Comparison of ENCODE assay signal across 20 cellular contexts in genomic region chr1:156851779-156852413, GRCh38. TPM values are rescaled to one million over a fixed set of nuclear protein-coding genes. Genes with fewer than 3 reads are reported as not detected.
DNase-seq lines count a peak whose midpoint lies in the region; ATAC-seq, FAIRE-seq and TF ChIP-seq lines count a peak whose summit lies in the region.
"Had no signal": no experiment of that assay in that cellular context is flagged by ENCODE, and none has a peak within 500 bp of the region (broad histone marks: within the 10 kb centered on the region; RNA-seq: fewer than 3 reads in every experiment).

No MANE protein-coding gene starts in this region.

- no peak overlapping the region for H2AFZ ChIP-seq in H1 (ENCODE audit: low read length)
- H2AFZ ChIP-seq: GM23338 had no signal

- DNase-seq in H7 (peak; percentile 49), NCI-H2029 treated with DMSO at 0.1 percent for 48 hours (lab: John Stamatoyannopoulos, UW) (peak; percentile 62), H1 (ENCODE audit: low read depth in 1 of 2, low spot score in 2 of 2) (no peak), pancreas (peak; percentile 82 to 97 (median 90)), HPDE6-E6E7 (ENCODE audit: extremely low spot score) (no peak)
- DNase-seq in stimulated activated CD4-positive, alpha-beta T cell treated with anti-CD3 and anti-CD28 coated beads, Interleukin-4, amount 100 ng/mL, for 1 hour = no peak
- DNase-seq: activated CD4-positive, alpha-beta T cell treated with anti-CD3 and anti-CD28 coated beads for 4 hours; activated CD8-positive, alpha-beta memory T cell treated with anti-CD3 and anti-CD28 coated beads, Interleukin-2, amount 50 U/mL, for 4 hours; activated gamma-delta T cell treated with Interleukin-2 at 50 U/mL for 16 hours; AML-193; Calu3; effector memory CD8-positive, alpha-beta T cell; stimulated activated CD4-positive, alpha-beta T cell treated with anti-CD3 and anti-CD28 coated beads, Interleukin-2, amount 100 ng/mL, for 24 hours had no signal

- intact Hi-C loops in pancreas (cut with DNase I) = no loop called here

- H3K9me3 ChIP-seq in H1 (ENCODE audit: insufficient read depth in 2 of 2, low read depth in 1 of 2, low read length in 1 of 2) (no peaks in the 10 kb centered on the region), pancreas (no peaks in the 10 kb centered on the region)

- H3K14ac ChIP-seq in H1 (ENCODE audit: insufficient read length) = no peak overlapping the region

- H3K23me2 ChIP-seq in H1 (ENCODE audit: low read depth, low read length) = peaks cover 6% of the 10 kb centered on the region

- H2BK5ac ChIP-seq in H1 (ENCODE audit: low read depth, low read length) = no peak overlapping the region

- H3K79me2 ChIP-seq in H1 (ENCODE audit: control insufficient read depth in 1 of 2, insufficient read depth in 2 of 2, low read length in 2 of 2) = no peaks in the 10 kb centered on the region

- H3K36me3 ChIP-seq in H7 (replicated peaks; ENCODE audit: control insufficient read depth, insufficient read depth, low read length) (no peaks in the 10 kb centered on the region), H1 (ENCODE audit: control insufficient read depth in 2 of 4, insufficient read depth in 4 of 4, low read length in 3 of 4) (no peaks in the 10 kb centered on the region), pancreas (no peaks in the 10 kb centered on the region)

- TF ChIP-seq RAD21 in H1 (IDR thresholded peaks at IDR 0.05 in 1 of 2, conservative IDR thresholded peaks at IDR 0.05 in 1 of 2; ENCODE audit: low read depth in 2 of 2, low read length in 2 of 2) = no peak

- peaks cover 76% of the 10 kb centered on the region for H3K27me3 ChIP-seq in H7 (ENCODE audit: control insufficient read depth, insufficient read depth, low read length)
- peaks cover 30 to 78% (median 48%) of the 10 kb centered on the region in 4 experiments for H3K27me3 ChIP-seq in H1 (replicated peaks in 1 of 4; ENCODE audit: control insufficient read depth in 3 of 4, extremely low read depth in 1 of 4, insufficient read depth in 3 of 4, low read length in 3 of 4)
- H3K27me3 ChIP-seq in pancreas = no peaks in the 10 kb centered on the region

- H3K4me3 ChIP-seq in H7 (ENCODE audit: insufficient read depth, low read depth, low read length) (no peak overlapping the region), H1 (ENCODE audit: extremely low read depth in 1 of 4, insufficient read depth in 2 of 4, low read depth in 3 of 4, low read length in 4 of 4) (no peak overlapping the region), pancreas (no peak overlapping the region)
- H3K4me3 ChIP-seq: GM23338 had no signal

- no peak overlapping the region for H3K9ac ChIP-seq in H1 (replicated peaks in 1 of 4; ENCODE audit: extremely low read depth in 1 of 4, low read depth in 3 of 4, low read length in 3 of 4)

- TF ChIP-seq CTCF in H1 (IDR thresholded peaks at IDR 0.05; ENCODE audit: control extremely low read depth in 1 of 3, insufficient read depth in 1 of 3, low read depth in 1 of 3, low read length in 3 of 3) = no peak
- no peak for TF ChIP-seq CTCF in pancreas (IDR thresholded peaks at IDR 0.05)

- POLR2A ChIA-PET in H1 (lab: Charles Lee; ENCODE audit: partially characterized antibody) = interaction anchor here (0.7 to 0.8 kb wide), 3 partner anchors 15 to 158 kb away, joined by 3 read pairs; no protein-coding TSS in a partner anchor

- no peak overlapping the region for H2AK5ac ChIP-seq in H1 (ENCODE audit: low read depth, low read length)

- H3K4ac ChIP-seq in H1 (replicated peaks; ENCODE audit: insufficient read length, low read depth, low read length) = no peak overlapping the region

- H3K4me2 ChIP-seq in H1 (ENCODE audit: insufficient read depth in 1 of 2, low read depth in 2 of 2, low read length in 2 of 2) = no peak overlapping the region
- H3K4me2 ChIP-seq: GM23338 had no signal

- H2BK20ac ChIP-seq in H1 (ENCODE audit: low read length) = no peak overlapping the region

- no peak overlapping the region for H3K56ac ChIP-seq in H1 (replicated peaks; ENCODE audit: insufficient read length, low read depth, low read length)

- no peak overlapping the region for H2BK120ac ChIP-seq in H1 (replicated peaks; ENCODE audit: low read depth, low read length)

- no peak overlapping the region for H3K18ac ChIP-seq in H1 (ENCODE audit: extremely low read depth, low read length)

- no peak overlapping the region for H4K8ac ChIP-seq in H1 (ENCODE audit: extremely low read depth, insufficient read depth, low read length)

- H3K27ac ChIP-seq in H1 (ENCODE audit: low read depth, low read length) = no peak overlapping the region
- peak overlapping the region; percentile 35 to 83 (median 79) for H3K27ac ChIP-seq in pancreas

- no peak overlapping the region for H4K5ac ChIP-seq in H1 (ENCODE audit: insufficient read length, low read depth, low read length)

- peaks cover 0 to 10% (median 1%) of the 10 kb centered on the region in 4 experiments; a peak in 4 of 7 replicates for H3K4me1 ChIP-seq in H1 (replicated peaks in 1 of 4; ENCODE audit: control insufficient read depth in 3 of 4, insufficient read depth in 4 of 4, low read length in 3 of 4)
- H3K4me1 ChIP-seq in pancreas = peaks cover 0 to 9% (median 8%) of the 10 kb centered on the region in 3 donors

- peak; percentile 90 to 93 (median 91) for ATAC-seq in pancreas
- ATAC-seq in HG03571 (IDR thresholded peaks at IDR 0.05; ENCODE audit: unreplicated experiment) = no peak
- ATAC-seq: effector memory CD8-positive, alpha-beta T cell; GM23338 had no signal

- no peak overlapping the region for H3K23ac ChIP-seq in H1 (ENCODE audit: insufficient read length)

- no peak for TF ChIP-seq POLR2A in H1 (IDR thresholded peaks at IDR 0.05; ENCODE audit: control extremely low read depth in 1 of 2, low read depth in 2 of 2, low read length in 2 of 2)

- TF ChIP-seq EP300 in H1 (IDR thresholded peaks at IDR 0.05; ENCODE audit: borderline replicate concordance in 1 of 2, low read depth in 2 of 2, low read length in 2 of 2) = no peak

- CTCF ChIA-PET in H1 (lab: Charles Lee; ENCODE audit: partially characterized antibody) = interaction anchor here (0.7 to 25.2 kb wide), 12 partner anchors 8 to 225 kb away, joined by 3 to 719 read pairs (median 7); partner anchors contain the start of genes INSRR, NTRK1 and PEAR1

- H4K20me1 ChIP-seq in H1 (replicated peaks in 1 of 2; ENCODE audit: control insufficient read depth in 1 of 2, insufficient read depth in 2 of 2, low read length in 2 of 2) = peaks cover 0 to 5% of the 10 kb centered on the region in 2 experiments

- WGBS in H1 (ENCODE audit: extremely low coverage in 1 of 2, insufficient coverage in 1 of 2, insufficient read length in 1 of 2, insufficient replicate concordance in 2 of 2, low coverage in 1 of 2, low lambda C conversion rate in 2 of 2, missing lambda C conversion rate in 1 of 2), 2 experiments = 89% methylated on average over 15 of the region's 16 CpGs; no CpG with 5 or more reads in 1 of the 2 experiments
- WGBS in pancreas, 2 donors = 31 to 40% methylated on average over 16 of the region's 16 CpGs

- no peak overlapping the region for H4K91ac ChIP-seq in H1 (replicated peaks; ENCODE audit: insufficient read length, low read length)

- peak overlapping the region; percentile 9; the same call in 1 of the 2 replicates for H2BK12ac ChIP-seq in H1 (ENCODE audit: low read depth, low read length)

- no peaks in the 10 kb centered on the region for H3K79me1 ChIP-seq in H1 (ENCODE audit: low read depth, low read length)

- H2BK15ac ChIP-seq in H1 (ENCODE audit: low read length) = no peak overlapping the region

- FAIRE-seq in H1 (lab: Jason Lieb, UNC) (no peak), pancreas (lab: Jason Lieb, UNC) (no peak)
- FAIRE-seq: keratinocyte had no signal

RNA-seq across cellular contexts. Expression of gene INSRR, which starts 7.0 kb away (rescaled TPM):
- total RNA-seq in H7 (2014; rRNA removed; shearing (Covaris generic)) = not detected in 2 replicates
- total RNA-seq in H1 (2021; fragmentation: NEBNext Ultra II Directional; extraction: Animal tissue kit (Norgen Biotek cat#: 25700)) = not detected in 2 replicates
- polyA plus RNA-seq in H1 (2011; rRNA removed) (0.02 TPM in 2 replicates), pancreas (under 1 TPM; 0.94 to 0.99 TPM)
- polyA plus RNA-seq in H1 (2011; cell fraction: cytosol; rRNA removed) = not detected
- polyA plus RNA-seq in H1 (2011; cell fraction: nucleus; rRNA removed) = 0.17 TPM
- 0.03 to 0.04 TPM in 2 of 4 replicates, not detected in the others for polyA plus RNA-seq in H1 (2012, experiment 1 of 2)
- 0.03 TPM for polyA plus RNA-seq in H1 (2012, experiment 2 of 2)
- not detected for polyA plus RNA-seq in H1 (2013, experiment 1 of 2)
- under 0.01 TPM for polyA plus RNA-seq in H1 (2013, experiment 2 of 2)
- polyA minus RNA-seq in H1 (2011; rRNA and poly(A)+ RNA removed) = 0.07 TPM in 1 of 2 replicates, not detected in the other
- not detected for polyA minus RNA-seq in H1 (2011; cell fraction: cytosol; rRNA and poly(A)+ RNA removed)
- 0.10 TPM for polyA minus RNA-seq in H1 (2011; cell fraction: nucleus; rRNA and poly(A)+ RNA removed)
- under 1 TPM; 0.03 to 0.47 (median 0.09) TPM for total RNA-seq in pancreas
- total RNA-seq: Calu3, chondrocyte, GM23338, LHCN-M2, subcutaneous adipose tissue had no signal
- polyA plus RNA-seq: GM23338, keratinocyte had no signal

RNA-seq across cellular contexts. Expression of gene NTRK1, which starts 8.8 kb away (rescaled TPM):
- total RNA-seq in H7 (2014; rRNA removed; shearing (Covaris generic)) = 0.07 and 0.22 TPM in 2 replicates
- total RNA-seq in H1 (2021; fragmentation: NEBNext Ultra II Directional; extraction: Animal tissue kit (Norgen Biotek cat#: 25700)) = 0.24 and 0.27 TPM in 2 replicates
- 0.12 and 0.13 TPM in 2 replicates for polyA plus RNA-seq in H1 (2011; rRNA removed)
- polyA plus RNA-seq in H1 (2011; cell fraction: cytosol; rRNA removed) = 0.06 TPM
- 0.74 TPM for polyA plus RNA-seq in H1 (2011; cell fraction: nucleus; rRNA removed)
- 0.05 to 0.15 TPM (median 0.13 TPM) in 3 of 4 replicates, not detected in the other for polyA plus RNA-seq in H1 (2012, experiment 1 of 2)
- 0.05 TPM for polyA plus RNA-seq in H1 (2012, experiment 2 of 2)
- 0.18 TPM for polyA plus RNA-seq in H1 (2013, experiment 1 of 2)
- 0.06 TPM for polyA plus RNA-seq in H1 (2013, experiment 2 of 2)
- polyA minus RNA-seq in H1 (2011; rRNA and poly(A)+ RNA removed) = 0.12 and 0.13 TPM in 2 replicates
- not detected for polyA minus RNA-seq in H1 (2011; cell fraction: cytosol; rRNA and poly(A)+ RNA removed)
- polyA minus RNA-seq in H1 (2011; cell fraction: nucleus; rRNA and poly(A)+ RNA removed) = not detected
- total RNA-seq in pancreas = under 1 TPM; 0.20 to 0.79 (median 0.35) TPM
- polyA plus RNA-seq in pancreas = 1 to 10 TPM in 1 of 2 donors, under 1 TPM in 1; 0.99 to 1.1 TPM
- total RNA-seq: Calu3, chondrocyte, LHCN-M2 had no signal

RNA-seq across cellular contexts. Expression of gene SH2D2A, which starts 35.2 kb away (rescaled TPM):
- 4.3 and 8.4 TPM in 2 replicates for total RNA-seq in H7 (2014; rRNA removed; shearing (Covaris generic))
- 3.3 and 4.5 TPM in 2 replicates for total RNA-seq in H1 (2021; fragmentation: NEBNext Ultra II Directional; extraction: Animal tissue kit (Norgen Biotek cat#: 25700))
- polyA plus RNA-seq in H1 (2011; rRNA removed) (7.9 and 13.7 TPM in 2 replicates), pancreas (1 to 10 TPM in 1 of 2 donors, under 1 TPM in 1; 0.40 to 1.3 TPM)
- 10.1 TPM for polyA plus RNA-seq in H1 (2011; cell fraction: cytosol; rRNA removed)
- 8.8 TPM for polyA plus RNA-seq in H1 (2011; cell fraction: nucleus; rRNA removed)
- polyA plus RNA-seq in H1 (2012, experiment 1 of 2) = 3.1 to 8.0 TPM (median 5.5 TPM) in 4 replicates
- polyA plus RNA-seq in H1 (2012, experiment 2 of 2) = 4.7 TPM
- 5.7 TPM for polyA plus RNA-seq in H1 (2013, experiment 1 of 2)
- polyA plus RNA-seq in H1 (2013, experiment 2 of 2) = 5.3 TPM
- 0.57 and 0.78 TPM in 2 replicates for polyA minus RNA-seq in H1 (2011; rRNA and poly(A)+ RNA removed)
- 5.1 TPM for polyA minus RNA-seq in H1 (2011; cell fraction: cytosol; rRNA and poly(A)+ RNA removed)
- polyA minus RNA-seq in H1 (2011; cell fraction: nucleus; rRNA and poly(A)+ RNA removed) = 4.6 TPM
- 1 to 10 TPM in 2 of 6 donors, under 1 TPM in 4; 0.16 to 1.5 (median 0.71) TPM for total RNA-seq in pancreas
- total RNA-seq: chondrocyte, LHCN-M2 had no signal
- polyA plus RNA-seq: neural cell had no signal

RNA-seq across cellular contexts. Expression of gene PEAR1, which starts 41.6 kb away (rescaled TPM):
- 1.2 and 1.8 TPM in 2 replicates for total RNA-seq in H7 (2014; rRNA removed; shearing (Covaris generic))
- 0.71 and 0.82 TPM in 2 replicates for total RNA-seq in H1 (2021; fragmentation: NEBNext Ultra II Directional; extraction: Animal tissue kit (Norgen Biotek cat#: 25700))
- 0.63 and 0.77 TPM in 2 replicates for polyA plus RNA-seq in H1 (2011; rRNA removed)
- 0.44 TPM for polyA plus RNA-seq in H1 (2011; cell fraction: cytosol; rRNA removed)
- polyA plus RNA-seq in H1 (2011; cell fraction: nucleus; rRNA removed) = 3.3 TPM
- polyA plus RNA-seq in H1 (2012, experiment 1 of 2) = 0.26 to 0.88 TPM (median 0.65 TPM) in 4 replicates
- 0.39 TPM for polyA plus RNA-seq in H1 (2012, experiment 2 of 2)
- polyA plus RNA-seq in H1 (2013, experiment 1 of 2) = 0.53 TPM
- 0.42 TPM for polyA plus RNA-seq in H1 (2013, experiment 2 of 2)
- polyA minus RNA-seq in H1 (2011; rRNA and poly(A)+ RNA removed) = 0.13 and 0.22 TPM in 2 replicates
- 0.37 TPM for polyA minus RNA-seq in H1 (2011; cell fraction: cytosol; rRNA and poly(A)+ RNA removed)
- polyA minus RNA-seq in H1 (2011; cell fraction: nucleus; rRNA and poly(A)+ RNA removed) = 1.5 TPM
- 1 to 10 TPM; 1.7 to 5.6 (median 2.8) TPM for total RNA-seq in pancreas
- 1 to 10 TPM; 6.6 to 7.1 TPM for polyA plus RNA-seq in pancreas
- polyA plus RNA-seq: neural cell had no signal

Comparison
In these comparisons a context has a peak if more than half of its experiments do, and no peak if none do; other contexts are left out.
1. DNase-seq: peak in H7 (single experiment), NCI-H2029 treated with DMSO at 0.1 percent for 48 hours (single experiment) and pancreas (6 of 6); none in H1 (0 of 2), stimulated activated CD4-positive, alpha-beta T cell treated with anti-CD3 and anti-CD28 coated beads, Interleukin-4, amount 100 ng/mL, for 1 hour (single experiment) and HPDE6-E6E7 (single experiment).